ENCODE assay signal across 8 cellular contexts in genomic region chr7:35185908-35186731, GRCh38.
DNase-seq lines count a peak whose midpoint lies in the region; ATAC-seq and TF ChIP-seq lines count a peak whose summit lies in the region.

No MANE protein-coding gene starts in this region.

- WGBS in ovary, 3 donors, result 0 to 2% (median 1%) methylated on average over 53 to 67 of the region's 67 CpGs

- DNase-seq in ELF-1 (ENCODE audit: low read depth, low spot score) (peak; percentile 69), NCI-H2081 (lab: John Stamatoyannopoulos, UW) (peak; percentile 85 to 87), Right ventricle myocardium superior (peak; percentile 73), ovary (peak in 1 of 5 donors; percentile 18), LoVo (ENCODE audit: low spot score) (no peak)
- peak; percentile 61 for DNase-seq in activated CD8-positive, alpha-beta memory T cell treated with anti-CD3 and anti-CD28 coated beads, Interleukin-2, amount 50 U/mL, for 48 hours
- no peak for DNase-seq in central memory CD4-positive, alpha-beta T cell

- no peaks in the 10 kb centered on the region for H3K9me3 ChIP-seq in ovary

- intact Hi-C loops in Right ventricle myocardium superior (cut with DNase I) (no loop called here), ovary (cut with DNase I) (no loop called here)

- no peaks in the 10 kb centered on the region for H3K27me3 ChIP-seq in ovary

- no peaks in the 10 kb centered on the region for H3K36me3 ChIP-seq in ovary

- ATAC-seq in Right ventricle myocardium superior (ENCODE audit: poor library complexity), result peak; percentile 91
- no peak for ATAC-seq in HG02884 (IDR thresholded peaks at IDR 0.05; ENCODE audit: unreplicated experiment)

- no peak for TF ChIP-seq POLR2A in ovary (IDR thresholded peaks at IDR 0.05)

- peak overlapping the region; percentile 8 for H3K4me3 ChIP-seq in ovary

- no peak overlapping the region for H3K27ac ChIP-seq in ovary

- TF ChIP-seq EP300 in ovary (IDR thresholded peaks at IDR 0.05), result no peak

- peaks cover 3% of the 10 kb centered on the region for H3K4me1 ChIP-seq in ovary (ENCODE audit: insufficient read depth)

- no peak for TF ChIP-seq CTCF in ovary (IDR thresholded peaks at IDR 0.05)

Comparison
In these comparisons a context has a peak if more than half of its experiments do, and no peak if none do; other contexts are left out.
1. DNase-seq: peak in ELF-1 (single experiment), NCI-H2081 (2 of 2), activated CD8-positive, alpha-beta memory T cell treated with anti-CD3 and anti-CD28 coated beads, Interleukin-2, amount 50 U/mL, for 48 hours (single experiment) and Right ventricle myocardium superior (single experiment); none in LoVo (single experiment) and central memory CD4-positive, alpha-beta T cell (single experiment).